Comparison of ENCODE assay signal across 8 cellular contexts in the genomic region with DNA sequence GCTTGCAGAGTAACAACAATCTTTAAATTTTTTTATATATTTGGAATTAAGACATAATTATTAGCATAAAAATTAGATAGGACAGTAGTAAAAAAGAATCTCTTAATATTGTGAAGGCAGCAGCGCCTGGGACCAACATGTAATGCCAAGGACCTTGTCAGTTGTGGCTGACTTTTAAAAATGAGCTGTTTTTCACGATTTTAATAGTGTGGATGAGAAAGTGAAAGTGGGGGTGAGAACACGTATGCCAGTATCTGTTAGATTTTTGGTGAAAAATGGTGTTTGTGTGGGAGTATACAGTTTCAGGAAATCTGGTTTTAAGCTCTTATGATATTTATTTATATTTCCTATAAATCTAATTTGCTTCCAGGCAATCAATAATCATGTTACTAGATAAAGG.
DNase-seq lines count a peak whose midpoint lies in the region; ATAC-seq and TF ChIP-seq lines count a peak whose summit lies in the region.

No MANE protein-coding gene starts in this region.

- no peak overlapping the region for H3K56ac ChIP-seq in IMR-90 (ENCODE audit: extremely low read depth, insufficient read depth, low read length)

- H2AK9ac ChIP-seq in IMR-90 (replicated peaks; ENCODE audit: low read depth, low read length, poor library complexity), result no peak overlapping the region

- H3K27ac ChIP-seq in IMR-90 (ENCODE audit: insufficient read depth, low read length) (peak overlapping the region; percentile 95; the same call in 1 of the 2 replicates), duodenal mucosa (ENCODE audit: low read depth, low read length) (peak overlapping the region; percentile 59), rectal smooth muscle tissue (ENCODE audit: low read depth, low read length) (no peak overlapping the region)

- H2BK120ac ChIP-seq in IMR-90 (ENCODE audit: low read depth, low read length), result no peak overlapping the region

- peak overlapping the region; percentile 91 for H2BK5ac ChIP-seq in IMR-90 (ENCODE audit: low read depth, low read length, poor library complexity, severe bottlenecking)

- no peak for DNase-seq in IMR-90
- no peak for DNase-seq in NCI-H146 treated with DMSO at 0.1 percent for 48 hours (lab: John Stamatoyannopoulos, UW; ENCODE audit: unreplicated experiment)
- no peak for DNase-seq in central memory CD4-positive, alpha-beta T cell
- DNase-seq in NCI-H146 (lab: John Stamatoyannopoulos, UW), result no peak
- no peak for DNase-seq in ecto neural progenitor cell (ENCODE audit: low spot score)

- peak overlapping the region; percentile 79 for H4K5ac ChIP-seq in IMR-90 (ENCODE audit: low read depth, low read length)

- CTCF ChIA-PET in IMR-90 (lab: Yijun Ruan, JAX), result interaction anchor here (1.0 to 1.5 kb wide), 2 partner anchors 32 to 66 kb away, joined by 4 read pairs; no protein-coding TSS in a partner anchor

- H3K9me3 ChIP-seq in IMR-90 (ENCODE audit: control insufficient read depth, insufficient read depth, low read length) (no peaks in the 10 kb centered on the region), duodenal mucosa (ENCODE audit: control insufficient read depth in 1 of 2, low read length in 2 of 2) (no peaks in the 10 kb centered on the region)

- no peak for TF ChIP-seq CTCF in IMR-90 (conservative IDR thresholded peaks at IDR 0.05; ENCODE audit: low read depth, low read length)

- H3K9ac ChIP-seq in IMR-90 (ENCODE audit: low read depth, low read length) (peak overlapping the region; percentile 81), duodenal mucosa (ENCODE audit: low read depth in 1 of 2, low read length in 2 of 2) (peak overlapping the region; percentile 48 to 69), rectal smooth muscle tissue (ENCODE audit: low read length) (no peak overlapping the region)

- TF ChIP-seq RAD21 in IMR-90 (IDR thresholded peaks at IDR 0.05; ENCODE audit: low read length), result no peak

- H4K20me1 ChIP-seq in IMR-90 (ENCODE audit: insufficient read depth, low read length), result peaks cover 76% of the 10 kb centered on the region

- H4K91ac ChIP-seq in IMR-90 (ENCODE audit: insufficient read depth, low read depth, low read length), result peak overlapping the region; percentile 6; the same call in 1 of the 2 replicates

- no peak overlapping the region for H3K23ac ChIP-seq in IMR-90 (ENCODE audit: low read depth, low read length)

- no TSS peak for BruUV-seq in IMR-90 (replicated peaks; lab: Mats Ljungman, UMichigan)

- H3K27me3 ChIP-seq in IMR-90 (ENCODE audit: control insufficient read depth, insufficient read depth, low read length) (no peaks in the 10 kb centered on the region), duodenal mucosa (ENCODE audit: control insufficient read depth in 1 of 2, insufficient read depth in 2 of 2, low read length in 2 of 2) (no peaks in the 10 kb centered on the region), rectal smooth muscle tissue (ENCODE audit: control insufficient read depth, insufficient read depth, low read length) (no peaks in the 10 kb centered on the region)

- dilution Hi-C loops in IMR-90 (cut with HindIII; ENCODE audit: low sequenced_read_pairs, unreplicated experiment), result no loop called here

- H3K79me1 ChIP-seq in IMR-90 (ENCODE audit: low read depth in 1 of 2, low read length in 2 of 2), result peaks cover 39 to 74% of the 10 kb centered on the region in 2 experiments

- 0 out of 2 replicates have a peak overlapping the region, but pooled peaks have one; percentile 59 for H3K14ac ChIP-seq in IMR-90 (replicated peaks; ENCODE audit: low read depth, low read length)

- H3K36me3 ChIP-seq in IMR-90 (ENCODE audit: control insufficient read depth, insufficient read depth, low read length), result peaks cover 3% of the 10 kb centered on the region; the same call in 1 of the 2 replicates
- no peaks in the 10 kb centered on the region for H3K36me3 ChIP-seq in duodenal mucosa (ENCODE audit: control insufficient read depth in 1 of 2, insufficient read depth in 2 of 2, low read length in 2 of 2)
- H3K36me3 ChIP-seq in rectal smooth muscle tissue (ENCODE audit: control insufficient read depth, insufficient read depth, low read length), result no peaks in the 10 kb centered on the region

- peaks cover 21% of the 10 kb centered on the region for H3K9me1 ChIP-seq in IMR-90 (ENCODE audit: insufficient read depth, low read length)

- H2BK15ac ChIP-seq in IMR-90 (ENCODE audit: low read depth, low read length), result no peak overlapping the region

- peak overlapping the region; percentile 14; the same call in 1 of the 2 replicates for H3K4ac ChIP-seq in IMR-90 (ENCODE audit: low read depth, low read length)

- H2AK5ac ChIP-seq in IMR-90 (ENCODE audit: low read depth, low read length), result 0 out of 2 replicates have a peak overlapping the region, but pooled peaks have one; percentile 5

- H2BK20ac ChIP-seq in IMR-90 (ENCODE audit: low read depth, low read length), result no peak overlapping the region

- in situ Hi-C loops in IMR-90 (cut with MboI; ENCODE audit: low sequenced_read_pairs), result no loop called here

- ATAC-seq in GM18511 (IDR thresholded peaks at IDR 0.05; ENCODE audit: unreplicated experiment) (peak; percentile 39), IMR-90 (ENCODE audit: low read depth) (no peak)

- peak overlapping the region; percentile 38 for H3K4me3 ChIP-seq in IMR-90 (ENCODE audit: insufficient read depth, low read depth, low read length)
- H3K4me3 ChIP-seq in duodenal mucosa (ENCODE audit: low read depth in 1 of 2, low read length in 2 of 2), result peak overlapping the region; percentile 67 to 69
- H3K4me3 ChIP-seq in rectal smooth muscle tissue (ENCODE audit: low read length), result peak overlapping the region; percentile 58

- H4K8ac ChIP-seq in IMR-90 (ENCODE audit: low read depth in 2 of 2, low read length in 2 of 2), result no peak overlapping the region; a peak in 1 of 4 replicates

- H3K4me2 ChIP-seq in IMR-90 (ENCODE audit: low read depth, low read length), result peak overlapping the region; percentile 96

- H3K18ac ChIP-seq in IMR-90 (ENCODE audit: low read depth, low read length), result peak overlapping the region; percentile 97

- WGBS in IMR-90 (ENCODE audit: extremely low coverage in 2 of 2, insufficient read length in 1 of 2), 2 experiments, result no CpG with 5 or more reads among the region's 3 CpGs

- POLR2A ChIA-PET in IMR-90 (lab: Charles Lee; ENCODE audit: unreplicated experiment), result interaction anchor here (0.5 kb wide), 1 partner anchor 35 kb away, joined by 3 read pairs; no protein-coding TSS in a partner anchor

- intact Hi-C loops in IMR-90 (cut with micrococcal nuclease), result loop anchor here (2.0 kb wide), 1 partner anchor 45 kb away; no protein-coding TSS in a partner anchor

- H3K4me1 ChIP-seq in IMR-90 (ENCODE audit: control insufficient read depth, insufficient read depth, low read length) (peaks cover 23% of the 10 kb centered on the region), duodenal mucosa (ENCODE audit: control insufficient read depth in 1 of 2, insufficient read depth in 2 of 2, low read length in 2 of 2) (peaks cover 4 to 17% of the 10 kb centered on the region in 2 donors), rectal smooth muscle tissue (ENCODE audit: control insufficient read depth, insufficient read depth, low read length) (no peaks in the 10 kb centered on the region)

- no peak overlapping the region for H2AFZ ChIP-seq in IMR-90 (replicated peaks; ENCODE audit: low read length, poor library complexity)

- TF ChIP-seq POLR2A in IMR-90 (IDR thresholded peaks at IDR 0.05; ENCODE audit: low read depth, low read length), result no peak

TF ChIP-seq in IMR-90, 13 proteins besides CTCF, POLR2A, EP300 and RAD21:
- TF ChIP-seq MXI1 (IDR thresholded peaks at IDR 0.05; ENCODE audit: borderline replicate concordance, low read depth, low read length) (no peak), RFX5 (IDR thresholded peaks at IDR 0.05; ENCODE audit: low read depth, low read length) (no peak), RCOR1 (IDR thresholded peaks at IDR 0.05; ENCODE audit: insufficient replicate concordance, low read length) (no peak), BHLHE40 (IDR thresholded peaks at IDR 0.05; ENCODE audit: low read depth, low read length) (no peak), CHD1 (IDR thresholded peaks at IDR 0.05; ENCODE audit: low read depth, low read length) (no peak)
- TF ChIP-seq, protein P1, sequence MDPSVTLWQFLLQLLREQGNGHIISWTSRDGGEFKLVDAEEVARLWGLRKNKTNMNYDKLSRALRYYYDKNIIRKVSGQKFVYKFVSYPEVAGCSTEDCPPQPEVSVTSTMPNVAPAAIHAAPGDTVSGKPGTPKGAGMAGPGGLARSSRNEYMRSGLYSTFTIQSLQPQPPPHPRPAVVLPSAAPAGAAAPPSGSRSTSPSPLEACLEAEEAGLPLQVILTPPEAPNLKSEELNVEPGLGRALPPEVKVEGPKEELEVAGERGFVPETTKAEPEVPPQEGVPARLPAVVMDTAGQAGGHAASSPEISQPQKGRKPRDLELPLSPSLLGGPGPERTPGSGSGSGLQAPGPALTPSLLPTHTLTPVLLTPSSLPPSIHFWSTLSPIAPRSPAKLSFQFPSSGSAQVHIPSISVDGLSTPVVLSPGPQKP (IDR thresholded peaks at IDR 0.05; ENCODE audit: borderline replicate concordance, low read depth, low read length), result no peak
